Comparison of ENCODE assay signal across 19 cellular contexts in genomic region chr22:47000256-47000655, GRCh38.
DNase-seq lines count a peak whose midpoint lies in the region; TF ChIP-seq lines count a peak whose summit lies in the region.
"Had no signal": no experiment of that assay in that cellular context is flagged by ENCODE, and none has a peak within 500 bp of the region (broad histone marks: within the 10 kb centered on the region; RNA-seq: fewer than 3 reads in every experiment).

No MANE protein-coding gene starts in this region.

- peak overlapping the region; percentile 5; the same call in 1 of the 2 replicates for H3K4me3 ChIP-seq in OCI-LY3 (ENCODE audit: low read length)
- H3K4me3 ChIP-seq: hepatocyte, Peyer's patch, spleen had no signal

- no peaks in the 10 kb centered on the region for H3K27me3 Mint-ChIP-seq in activated naive CD4-positive, alpha-beta T cell treated with anti-CD3 and anti-CD28 coated beads for 36 hours (ENCODE audit: low read depth)
- H3K27me3 Mint-ChIP-seq in activated naive CD4-positive, alpha-beta T cell treated with anti-CD3 and anti-CD28 coated beads, Interleukin-2, amount 10 ng/mL, durations not matched to agents 7 days and 5 days: no peaks in the 10 kb centered on the region
- H3K27me3 Mint-ChIP-seq in activated naive CD8-positive, alpha-beta T cell treated with anti-CD3 and anti-CD28 coated beads for 36 hours: no peaks in the 10 kb centered on the region
- no peaks in the 10 kb centered on the region for H3K27me3 Mint-ChIP-seq in type B pancreatic cell

- no peak overlapping the region for H3K9ac ChIP-seq in OCI-LY3 (ENCODE audit: low read length)

- peaks cover 11% of the 10 kb centered on the region for H3K36me3 Mint-ChIP-seq in activated naive CD4-positive, alpha-beta T cell treated with anti-CD3 and anti-CD28 coated beads for 36 hours (ENCODE audit: low read depth)
- peaks cover 4% of the 10 kb centered on the region for H3K36me3 Mint-ChIP-seq in activated naive CD4-positive, alpha-beta T cell treated with anti-CD3 and anti-CD28 coated beads, Interleukin-2, amount 10 ng/mL, durations not matched to agents 7 days and 5 days
- H3K36me3 Mint-ChIP-seq in activated naive CD8-positive, alpha-beta T cell treated with anti-CD3 and anti-CD28 coated beads for 36 hours: peaks cover 3% of the 10 kb centered on the region
- H3K36me3 Mint-ChIP-seq in type B pancreatic cell: peaks cover 3% of the 10 kb centered on the region

- no peaks in the 10 kb centered on the region for H3K9me3 Mint-ChIP-seq in activated naive CD4-positive, alpha-beta T cell treated with anti-CD3 and anti-CD28 coated beads for 36 hours
- H3K9me3 Mint-ChIP-seq in activated naive CD4-positive, alpha-beta T cell treated with anti-CD3 and anti-CD28 coated beads, Interleukin-2, amount 10 ng/mL, durations not matched to agents 7 days and 5 days: no peaks in the 10 kb centered on the region
- H3K9me3 Mint-ChIP-seq in activated naive CD8-positive, alpha-beta T cell treated with anti-CD3 and anti-CD28 coated beads for 36 hours: no peaks in the 10 kb centered on the region
- H3K9me3 Mint-ChIP-seq in type B pancreatic cell: no peaks in the 10 kb centered on the region
- H3K9me3 Mint-ChIP-seq: CD14-positive monocyte had no signal

- intact Hi-C loops in activated naive CD4-positive, alpha-beta T cell treated with anti-CD3 and anti-CD28 coated beads for 36 hours (cut with micrococcal nuclease): no loop called here
- intact Hi-C loops in posterior cingulate gyrus (cut with DNase I): no loop called here

- CTCF ChIA-PET in activated naive CD4-positive, alpha-beta T cell treated with anti-CD3 and anti-CD28 coated beads for 36 hours (lab: Charles Lee): interaction anchor here (1.0 kb wide), 1 partner anchor 201 kb away, joined by 3 read pairs; no protein-coding TSS in a partner anchor
- CTCF ChIA-PET in activated naive CD4-positive, alpha-beta T cell treated with anti-CD3 and anti-CD28 coated beads, Interleukin-2, amount 10 ng/mL, durations not matched to agents 7 days and 5 days (lab: Charles Lee): no interaction called here

- DNase-seq in activated naive CD4-positive, alpha-beta T cell treated with anti-CD3 and anti-CD28 coated beads for 36 hours: no peak
- no peak for DNase-seq in activated naive CD4-positive, alpha-beta T cell treated with anti-CD3 and anti-CD28 coated beads, Interleukin-2, amount 10 ng/mL, durations not matched to agents 7 days and 5 days
- DNase-seq in activated naive CD8-positive, alpha-beta T cell treated with anti-CD3 and anti-CD28 coated beads for 36 hours: no peak
- DNase-seq in type B pancreatic cell (ENCODE audit: extremely low spot score, unreplicated experiment): no peak
- no peak for DNase-seq in NCI-H2029 (lab: John Stamatoyannopoulos, UW)
- DNase-seq in islet precursor cell: no peak
- DNase-seq in posterior cingulate gyrus: no peak
- DNase-seq: activated effector memory CD4-positive, alpha-beta T cell treated with anti-CD3 and anti-CD28 coated beads, Interleukin-2, amount 50 U/mL, for 16 hours; cerebellar nuclear complex; foreskin fibroblast; NCI-H2081; NCI-H446 treated with DMSO at 0.1 percent for 48 hours; Peyer's patch; spleen; stimulated activated CD4-positive, alpha-beta T cell treated with anti-CD3 and anti-CD28 coated beads, Interleukin-4, amount 100 ng/mL, for 24 hours; T-helper 9 cell had no signal

- peaks cover 78% of the 10 kb centered on the region for H4K20me1 ChIP-seq in OCI-LY3 (ENCODE audit: insufficient read depth, low read length)

- H3K4me2 ChIP-seq in OCI-LY3 (ENCODE audit: low read length): peak overlapping the region; percentile 49
- H3K4me2 ChIP-seq: hepatocyte had no signal

- H3K27ac Mint-ChIP-seq in activated naive CD4-positive, alpha-beta T cell treated with anti-CD3 and anti-CD28 coated beads for 36 hours: peak overlapping the region; percentile 57
- H3K27ac Mint-ChIP-seq in activated naive CD4-positive, alpha-beta T cell treated with anti-CD3 and anti-CD28 coated beads, Interleukin-2, amount 10 ng/mL, durations not matched to agents 7 days and 5 days: no peak overlapping the region
- peak overlapping the region; percentile 9 for H3K27ac Mint-ChIP-seq in activated naive CD8-positive, alpha-beta T cell treated with anti-CD3 and anti-CD28 coated beads for 36 hours
- H3K27ac Mint-ChIP-seq in type B pancreatic cell: peak overlapping the region; percentile 50

- H3K9me3 ChIP-seq in OCI-LY3 (ENCODE audit: insufficient read depth, low read length): no peaks in the 10 kb centered on the region
- H3K9me3 ChIP-seq: Peyer's patch, spleen had no signal

- no peak overlapping the region for H2AFZ ChIP-seq in OCI-LY3 (ENCODE audit: low read depth, low read length)
- H2AFZ ChIP-seq: hepatocyte had no signal

- no peak for TF ChIP-seq CTCF in OCI-LY3 (IDR thresholded peaks at IDR 0.05; ENCODE audit: low read depth, low read length)
- no peak for TF ChIP-seq CTCF in type B pancreatic cell (conservative IDR thresholded peaks at IDR 0.05)

- no peak overlapping the region for H3K27ac ChIP-seq in OCI-LY3 (ENCODE audit: low read length)
- H3K27ac ChIP-seq: hepatocyte, Peyer's patch, spleen had no signal

- H3K27me3 ChIP-seq in OCI-LY3 (ENCODE audit: low read depth, low read length): no peaks in the 10 kb centered on the region
- H3K27me3 ChIP-seq: hepatocyte, Peyer's patch, spleen had no signal

- H3K36me3 ChIP-seq in OCI-LY3 (replicated peaks; ENCODE audit: low read depth, low read length): peaks cover 44% of the 10 kb centered on the region

- H3K4me1 Mint-ChIP-seq in activated naive CD4-positive, alpha-beta T cell treated with anti-CD3 and anti-CD28 coated beads for 36 hours (ENCODE audit: low read depth): peaks cover 15% of the 10 kb centered on the region
- H3K4me1 Mint-ChIP-seq in activated naive CD4-positive, alpha-beta T cell treated with anti-CD3 and anti-CD28 coated beads, Interleukin-2, amount 10 ng/mL, durations not matched to agents 7 days and 5 days: peaks cover 12% of the 10 kb centered on the region
- peaks cover 14% of the 10 kb centered on the region for H3K4me1 Mint-ChIP-seq in activated naive CD8-positive, alpha-beta T cell treated with anti-CD3 and anti-CD28 coated beads for 36 hours
- peaks cover 5% of the 10 kb centered on the region for H3K4me1 Mint-ChIP-seq in type B pancreatic cell (ENCODE audit: unreplicated experiment)
- H3K4me1 Mint-ChIP-seq: CD14-positive monocyte had no signal

- H3K4me1 ChIP-seq in OCI-LY3 (ENCODE audit: low read length): peaks cover 15% of the 10 kb centered on the region
- H3K4me1 ChIP-seq: Peyer's patch had no signal

- H3K4me3 Mint-ChIP-seq in activated naive CD4-positive, alpha-beta T cell treated with anti-CD3 and anti-CD28 coated beads for 36 hours: no peak overlapping the region
- no peak overlapping the region for H3K4me3 Mint-ChIP-seq in activated naive CD4-positive, alpha-beta T cell treated with anti-CD3 and anti-CD28 coated beads, Interleukin-2, amount 10 ng/mL, durations not matched to agents 7 days and 5 days
- no peak overlapping the region for H3K4me3 Mint-ChIP-seq in activated naive CD8-positive, alpha-beta T cell treated with anti-CD3 and anti-CD28 coated beads for 36 hours
- no peak overlapping the region for H3K4me3 Mint-ChIP-seq in type B pancreatic cell
- H3K4me3 Mint-ChIP-seq: CD14-positive monocyte had no signal

- 0 out of 2 replicates have a peak, but pooled peaks cover 7% of the 10 kb centered on the region for H3K79me2 ChIP-seq in OCI-LY3 (ENCODE audit: low read length)
- H3K79me2 ChIP-seq: hepatocyte had no signal
